8 cellular contexts compared by ENCODE assay signal in genomic region chr14:94081386-94081820, GRCh38. TPM values are rescaled to one million over a fixed set of nuclear protein-coding genes. Genes with fewer than 3 reads are reported as not detected.
A peak's percentile ranks its signal among the peaks of the same experiment; 100 is the strongest.
DNase-seq lines count a peak whose midpoint lies in the region; ATAC-seq, FAIRE-seq and TF ChIP-seq lines count a peak whose summit lies in the region.

No MANE protein-coding gene starts in this region.

- H3K4me3 ChIP-seq in cardiac fibroblast (replicated peaks in 1 of 2; ENCODE audit: low read depth in 2 of 2, low read length in 2 of 2): peak overlapping the region; percentile 97 to 99
- peak overlapping the region; percentile 96 for H3K4me3 ChIP-seq in mononuclear cell (ENCODE audit: low read length)

- TF ChIP-seq CTCF in cardiac fibroblast (IDR thresholded peaks at IDR 0.05; ENCODE audit: low read depth, low read length) (no peak), D721Med (IDR thresholded peaks at IDR 0.05; ENCODE audit: insufficient read depth, missing control alignments) (no peak)

- H3K27ac ChIP-seq in KOPT-K1 (ENCODE audit: low read depth, low read length, poor library complexity, severe bottlenecking): peak overlapping the region; percentile 81

- H3K9me3 ChIP-seq in ES-I3 (ENCODE audit: control insufficient read depth, insufficient read depth, low read length) (no peaks in the 10 kb centered on the region; the same call in 1 of the 2 replicates), KOPT-K1 (ENCODE audit: insufficient read depth, low read length, poor library complexity, severe bottlenecking) (peaks cover under 1% of the 10 kb centered on the region), mononuclear cell (ENCODE audit: low read depth, low read length) (no peaks in the 10 kb centered on the region)

- no peak for DNase-seq in cardiac fibroblast (ENCODE audit: low read depth in 2 of 2)
- DNase-seq in NCI-H2107 (lab: John Stamatoyannopoulos, UW): no peak
- DNase-seq in D721Med (ENCODE audit: insufficient read length, low spot score): no peak
- DNase-seq in amygdala (lab: John Stamatoyannopoulos, UW): no peak

- ATAC-seq in GM21528 (IDR thresholded peaks at IDR 0.05; ENCODE audit: low FRiP score, unreplicated experiment): peak; percentile 32

- H3K27me3 ChIP-seq in mononuclear cell (ENCODE audit: insufficient read depth, low read length): no peaks in the 10 kb centered on the region

- H3K9ac ChIP-seq in ES-I3 (ENCODE audit: low read depth, low read length): peak overlapping the region; percentile 81

- FAIRE-seq in D721Med (lab: Jason Lieb, UNC): no peak

- H3K4me1 ChIP-seq in ES-I3 (ENCODE audit: insufficient read depth, low read length): peaks cover 12% of the 10 kb centered on the region
- H3K4me1 ChIP-seq in mononuclear cell (ENCODE audit: insufficient read depth, low read length): peaks cover 44% of the 10 kb centered on the region

- H3K36me3 ChIP-seq in ES-I3 (ENCODE audit: insufficient read depth, low read length) (peaks cover 18% of the 10 kb centered on the region), KOPT-K1 (ENCODE audit: insufficient read depth, low read length) (peaks cover 32% of the 10 kb centered on the region)

RNA-seq across cellular contexts. Expression of gene IFI27L1, which starts 0.3 kb away (rescaled TPM):
- 1.0 TPM for total RNA-seq in mononuclear cell

RNA-seq across cellular contexts. Expression of gene DDX24, which starts 0.4 kb away (rescaled TPM):
- 319 TPM for total RNA-seq in mononuclear cell

RNA-seq across cellular contexts. Expression of gene IFI27, which starts 29.1 kb away (rescaled TPM):
- 0.84 TPM for total RNA-seq in mononuclear cell

RNA-seq across cellular contexts. Expression of gene IFI27L2, which starts 48.0 kb away (rescaled TPM):
- total RNA-seq in mononuclear cell: 23.9 TPM

RNA-seq across cellular contexts. Expression of gene OTUB2, which starts 55.3 kb away (rescaled TPM):
- 0.10 TPM for total RNA-seq in mononuclear cell
